20 cellular contexts compared by ENCODE assay signal in genomic region chr20:24812356-24812755, GRCh38.
"Had no signal": no experiment of that assay in that cellular context is flagged by ENCODE, and none has a peak within 500 bp of the region (broad histone marks: within the 10 kb centered on the region; RNA-seq: fewer than 3 reads in every experiment).

No MANE protein-coding gene starts in this region.

- H3K27me3 ChIP-seq: colonic mucosa, foreskin keratinocyte had no signal

- H3K27ac Mint-ChIP-seq: dendritic cell treated with granulocyte-macrophage colony-stimulating factor and Interleukin-4, amounts not matched to agents 40 ng/mL and 50 ng/mL, for 4 days; effector memory CD8-positive, alpha-beta T cell; endodermal cell; memory B cell had no signal

- H3K27me3 Mint-ChIP-seq: dendritic cell treated with granulocyte-macrophage colony-stimulating factor and Interleukin-4, amounts not matched to agents 40 ng/mL and 50 ng/mL, for 4 days had no signal

- H3K4me1 ChIP-seq: colonic mucosa, esophagus muscularis mucosa, foreskin keratinocyte, gastroesophageal sphincter, heart right ventricle, left lung had no signal

- H3K4me1 Mint-ChIP-seq: endodermal cell, memory B cell had no signal

- H3K36me3 ChIP-seq: colonic mucosa, esophagus muscularis mucosa, gastroesophageal sphincter, heart right ventricle, left lung had no signal

- ATAC-seq: effector memory CD8-positive, alpha-beta T cell; foreskin keratinocyte; gastroesophageal sphincter; heart right ventricle; left cardiac atrium; left lung; left ventricle myocardium superior had no signal

- H3K36me3 Mint-ChIP-seq: memory B cell had no signal

- H3K4me3 ChIP-seq: colonic mucosa, esophagus muscularis mucosa, gastroesophageal sphincter, heart right ventricle, left lung, lung had no signal

- DNase-seq: colonic mucosa; cortex of kidney; effector CD8-positive, alpha-beta T cell; effector memory CD8-positive, alpha-beta T cell; endodermal cell; foreskin keratinocyte; head of caudate nucleus; heart right ventricle; hippocampal formation; left cardiac atrium; left lung; left ventricle myocardium superior; mammary epithelial cell; mesendoderm; midbrain had no signal

- H3K9me3 Mint-ChIP-seq: dendritic cell treated with granulocyte-macrophage colony-stimulating factor and Interleukin-4, amounts not matched to agents 40 ng/mL and 50 ng/mL, for 4 days; effector memory CD8-positive, alpha-beta T cell; endodermal cell had no signal

- H3K9me3 ChIP-seq: colonic mucosa, esophagus muscularis mucosa, gastroesophageal sphincter, heart right ventricle, left lung had no signal

- H3K27ac ChIP-seq: colonic mucosa, esophagus muscularis mucosa, foreskin keratinocyte, gastroesophageal sphincter, heart right ventricle, left lung had no signal

- H3K4me3 Mint-ChIP-seq: dendritic cell treated with granulocyte-macrophage colony-stimulating factor and Interleukin-4, amounts not matched to agents 40 ng/mL and 50 ng/mL, for 4 days; effector memory CD8-positive, alpha-beta T cell; endodermal cell; memory B cell had no signal
